In genomic region chrX:40734956-40735317, GRCh38 we compare ENCODE assay signal across 8 cellular contexts. TPM values are rescaled to one million over a fixed set of nuclear protein-coding genes. Genes with fewer than 3 reads are reported as not detected.
DNase-seq lines count a peak whose midpoint lies in the region; ATAC-seq and TF ChIP-seq lines count a peak whose summit lies in the region.

No MANE protein-coding gene starts in this region.

- H3K9me3 ChIP-seq in ES-I3 (ENCODE audit: control insufficient read depth, insufficient read depth, low read length): no peaks in the 10 kb centered on the region

- H3K9me3 Mint-ChIP-seq in activated CD4-positive, alpha-beta memory T cell treated with anti-CD3 and anti-CD28 coated beads for 36 hours: no peaks in the 10 kb centered on the region
- peaks cover 6% of the 10 kb centered on the region for H3K9me3 Mint-ChIP-seq in osteocyte (ENCODE audit: unreplicated experiment)

- H3K4me1 Mint-ChIP-seq in activated CD4-positive, alpha-beta memory T cell treated with anti-CD3 and anti-CD28 coated beads for 36 hours (ENCODE audit: low read depth): peaks cover 50% of the 10 kb centered on the region
- H3K4me1 Mint-ChIP-seq in osteocyte (ENCODE audit: unreplicated experiment): peaks cover 30% of the 10 kb centered on the region

- no peaks in the 10 kb centered on the region for H3K27me3 Mint-ChIP-seq in activated CD4-positive, alpha-beta memory T cell treated with anti-CD3 and anti-CD28 coated beads for 36 hours
- no peaks in the 10 kb centered on the region for H3K27me3 Mint-ChIP-seq in osteocyte (ENCODE audit: unreplicated experiment)

- intact Hi-C loops in activated CD4-positive, alpha-beta memory T cell treated with anti-CD3 and anti-CD28 coated beads for 36 hours (cut with micrococcal nuclease): loop anchor here (1.0 to 10.0 kb wide), 6 partner anchors 60 to 600 kb away; partner anchors contain the start of genes ATP6AP2, CXorf38, DDX3X and USP9X

- TF ChIP-seq CTCF in fibroblast of the aortic adventitia (IDR thresholded peaks at IDR 0.05; ENCODE audit: insufficient read depth, low read length): no peak
- TF ChIP-seq CTCF in osteocyte (IDR thresholded peaks at IDR 0.05): no peak

- POLR2A ChIA-PET in activated CD4-positive, alpha-beta memory T cell treated with anti-CD3 and anti-CD28 coated beads for 36 hours (lab: Charles Lee): interaction anchor here (1.6 kb wide), 1 partner anchor 50 kb away, joined by 4 read pairs; no protein-coding TSS in a partner anchor

- ATAC-seq in GM21360 (IDR thresholded peaks at IDR 0.05; ENCODE audit: unreplicated experiment) (no peak), GM19467 (IDR thresholded peaks at IDR 0.05; ENCODE audit: unreplicated experiment) (no peak), GM18517 (IDR thresholded peaks at IDR 0.05; ENCODE audit: unreplicated experiment) (no peak)

- H3K4me1 ChIP-seq in ES-I3 (ENCODE audit: insufficient read depth, low read length): no peaks in the 10 kb centered on the region

- H3K4me3 ChIP-seq in fibroblast of the aortic adventitia (ENCODE audit: low read depth, low read length): peak overlapping the region; percentile 86

- CTCF ChIA-PET in activated CD4-positive, alpha-beta memory T cell treated with anti-CD3 and anti-CD28 coated beads for 36 hours (lab: Charles Lee): interaction anchor here (0.6 to 1.4 kb wide), 4 partner anchors 9 to 382 kb away, joined by 3 to 4 read pairs (median 3); no protein-coding TSS in a partner anchor

- peak; percentile 10 for DNase-seq in HPDE6-E6E7 (ENCODE audit: extremely low spot score)
- DNase-seq in activated CD4-positive, alpha-beta memory T cell treated with anti-CD3 and anti-CD28 coated beads for 36 hours: peak; percentile 42
- DNase-seq in fibroblast of the aortic adventitia (ENCODE audit: low read depth): no peak
- DNase-seq in osteocyte (ENCODE audit: extremely low spot score, unreplicated experiment): no peak

- peak overlapping the region; percentile 67 for H3K9ac ChIP-seq in ES-I3 (ENCODE audit: low read depth, low read length)

- H3K36me3 Mint-ChIP-seq in activated CD4-positive, alpha-beta memory T cell treated with anti-CD3 and anti-CD28 coated beads for 36 hours: peaks cover 5% of the 10 kb centered on the region
- no peaks in the 10 kb centered on the region for H3K36me3 Mint-ChIP-seq in osteocyte (ENCODE audit: unreplicated experiment)

- H3K4me3 Mint-ChIP-seq in activated CD4-positive, alpha-beta memory T cell treated with anti-CD3 and anti-CD28 coated beads for 36 hours: peak overlapping the region; percentile 84
- H3K4me3 Mint-ChIP-seq in osteocyte (ENCODE audit: unreplicated experiment): peak overlapping the region; percentile 80

- no peaks in the 10 kb centered on the region for H3K36me3 ChIP-seq in ES-I3 (ENCODE audit: insufficient read depth, low read length)

- peak overlapping the region; percentile 84 for H3K27ac Mint-ChIP-seq in activated CD4-positive, alpha-beta memory T cell treated with anti-CD3 and anti-CD28 coated beads for 36 hours
- H3K27ac Mint-ChIP-seq in osteocyte (ENCODE audit: unreplicated experiment): peak overlapping the region; percentile 72

RNA-seq across cellular contexts. Expression of gene MED14, which starts 0.4 kb away (rescaled TPM):
- total RNA-seq in activated CD4-positive, alpha-beta memory T cell treated with anti-CD3 and anti-CD28 coated beads for 36 hours: 10 to 100 TPM; 46.4 to 49.4 TPM
- total RNA-seq in fibroblast of the aortic adventitia (ENCODE audit: low replicate concordance): 24.8 and 28.3 TPM in 2 replicates
- total RNA-seq in osteocyte: 52.4 and 53.0 TPM in 2 replicates

Comparison
In these comparisons a context has a peak if more than half of its experiments do, and no peak if none do; other contexts are left out.
1. DNase-seq: peak in HPDE6-E6E7 (single experiment) and activated CD4-positive, alpha-beta memory T cell treated with anti-CD3 and anti-CD28 coated beads for 36 hours (single experiment); none in fibroblast of the aortic adventitia (single experiment) and osteocyte (single experiment).